ENCODE assay signal across 18 cellular contexts in genomic region chr4:86815653-86816052, GRCh38. TPM values are rescaled to one million over a fixed set of nuclear protein-coding genes. Genes with fewer than 3 reads are reported as not detected.
"Had no signal": no experiment of that assay in that cellular context is flagged by ENCODE, and none has a peak within 500 bp of the region (broad histone marks: within the 10 kb centered on the region; RNA-seq: fewer than 3 reads in every experiment).

No MANE protein-coding gene starts in this region.

- H3K27ac Mint-ChIP-seq: activated CD4-positive, alpha-beta T cell treated with anti-CD3 and anti-CD28 coated beads, Interleukin-2, amount 10 ng/mL, durations not matched to agents 7 days and 5 days; activated CD8-positive, alpha-beta T cell treated with anti-CD3 and anti-CD28 coated beads, Interleukin-2, amount 10 ng/mL, durations not matched to agents 7 days and 5 days; activated naive CD8-positive, alpha-beta T cell treated with anti-CD3 and anti-CD28 coated beads, Interleukin-2, amount 10 ng/mL, durations not matched to agents 7 days and 5 days; activated T-cell treated with anti-CD3 and anti-CD28 coated beads, Interleukin-2, amount 50 U/mL, for 24 hours; activated T-helper 2 cell treated with anti-CD3 and anti-CD28 coated beads, Interferon-gamma antibody, Interleukin-2, Interleukin-4, amounts not matched to agents 10 μg/mL and 5 μg/mL and 100 μg/mL, durations not matched to agents 14 hours and 24 hours and 36 hours; stimulated activated naive CD8-positive, alpha-beta T cell treated with anti-CD3 and anti-CD28 coated beads, Interleukin-15, Interleukin-2, amounts not matched to agents 100 ng/mL and 50 ng/mL, for 24 hours had no signal

- DNase-seq: activated CD4-positive, alpha-beta T cell treated with anti-CD3 and anti-CD28 coated beads, Interleukin-2, amount 10 ng/mL, durations not matched to agents 7 days and 5 days; activated CD8-positive, alpha-beta T cell treated with anti-CD3 and anti-CD28 coated beads, Interleukin-2, amount 10 ng/mL, durations not matched to agents 7 days and 5 days; activated naive CD4-positive, alpha-beta T cell treated with Interleukin-2 at 50 U/mL for 16 hours; activated naive CD8-positive, alpha-beta T cell treated with anti-CD3 and anti-CD28 coated beads, Interleukin-2, amount 10 ng/mL, durations not matched to agents 7 days and 5 days; activated T-cell treated with anti-CD3 and anti-CD28 coated beads, Interleukin-2, amount 50 U/mL, for 24 hours; brain microvascular endothelial cell; colonic mucosa; erythroblast; hippocampal formation; occipital lobe; retina; T-helper 1 cell; T-helper 9 cell had no signal

- H3K9me3 ChIP-seq: colonic mucosa had no signal

- H3K4me1 Mint-ChIP-seq: activated CD4-positive, alpha-beta T cell treated with anti-CD3 and anti-CD28 coated beads, Interleukin-2, amount 10 ng/mL, durations not matched to agents 7 days and 5 days; activated naive CD8-positive, alpha-beta T cell treated with anti-CD3 and anti-CD28 coated beads, Interleukin-2, amount 10 ng/mL, durations not matched to agents 7 days and 5 days; central memory CD8-positive, alpha-beta T cell had no signal

- H3K27me3 ChIP-seq: brain microvascular endothelial cell, colonic mucosa had no signal

- H3K4me1 ChIP-seq: colonic mucosa had no signal

- H3K36me3 Mint-ChIP-seq: activated naive CD8-positive, alpha-beta T cell treated with anti-CD3 and anti-CD28 coated beads, Interleukin-2, amount 10 ng/mL, durations not matched to agents 7 days and 5 days had no signal

- H3K27ac ChIP-seq: brain microvascular endothelial cell, colonic mucosa had no signal

- H3K4me3 ChIP-seq: colonic mucosa, thoracic aorta had no signal

- H3K36me3 ChIP-seq: colonic mucosa had no signal

- H3K4me3 Mint-ChIP-seq: activated CD4-positive, alpha-beta T cell treated with anti-CD3 and anti-CD28 coated beads, Interleukin-2, amount 10 ng/mL, durations not matched to agents 7 days and 5 days; activated CD8-positive, alpha-beta T cell treated with anti-CD3 and anti-CD28 coated beads, Interleukin-2, amount 10 ng/mL, durations not matched to agents 7 days and 5 days; activated naive CD8-positive, alpha-beta T cell treated with anti-CD3 and anti-CD28 coated beads, Interleukin-2, amount 10 ng/mL, durations not matched to agents 7 days and 5 days; activated T-cell treated with anti-CD3 and anti-CD28 coated beads, Interleukin-2, amount 50 U/mL, for 24 hours; central memory CD8-positive, alpha-beta T cell; stimulated activated naive CD8-positive, alpha-beta T cell treated with anti-CD3 and anti-CD28 coated beads, Interleukin-15, Interleukin-2, amounts not matched to agents 100 ng/mL and 50 ng/mL, for 24 hours had no signal

- H3K27me3 Mint-ChIP-seq: activated CD4-positive, alpha-beta T cell treated with anti-CD3 and anti-CD28 coated beads, Interleukin-2, amount 10 ng/mL, durations not matched to agents 7 days and 5 days; activated T-cell treated with anti-CD3 and anti-CD28 coated beads, Interleukin-2, amount 50 U/mL, for 24 hours; central memory CD8-positive, alpha-beta T cell; stimulated activated naive CD8-positive, alpha-beta T cell treated with anti-CD3 and anti-CD28 coated beads, Interleukin-15, Interleukin-2, amounts not matched to agents 100 ng/mL and 50 ng/mL, for 24 hours had no signal

RNA-seq across cellular contexts. Expression of gene SLC10A6, which starts 33.5 kb away (rescaled TPM):
- total RNA-seq: activated CD4-positive, alpha-beta T cell treated with anti-CD3 and anti-CD28 coated beads, Interleukin-2, amount 10 ng/mL, durations not matched to agents 7 days and 5 days; activated CD8-positive, alpha-beta T cell treated with anti-CD3 and anti-CD28 coated beads, Interleukin-2, amount 10 ng/mL, durations not matched to agents 7 days and 5 days; activated naive CD8-positive, alpha-beta T cell treated with anti-CD3 and anti-CD28 coated beads, Interleukin-2, amount 10 ng/mL, durations not matched to agents 7 days and 5 days; activated T-helper 2 cell treated with anti-CD3 and anti-CD28 coated beads, Interferon-gamma antibody, Interleukin-2, Interleukin-4, amounts not matched to agents 10 μg/mL and 5 μg/mL and 100 μg/mL, durations not matched to agents 14 hours and 24 hours and 36 hours; mononuclear cell; occipital lobe had no signal
